In genomic region chr12:31119531-31120211, GRCh38 we compare ENCODE assay signal across 12 cellular contexts. TPM values are rescaled to one million over a fixed set of nuclear protein-coding genes. Genes with fewer than 3 reads are reported as not detected.
DNase-seq lines count a peak whose midpoint lies in the region; ATAC-seq and TF ChIP-seq lines count a peak whose summit lies in the region.
"Had no signal": no experiment of that assay in that cellular context is flagged by ENCODE, and none has a peak within 500 bp of the region (broad histone marks: within the 10 kb centered on the region; RNA-seq: fewer than 3 reads in every experiment).

No MANE protein-coding gene starts in this region.

- H3K4me1 ChIP-seq in left ventricle myocardium inferior (peaks cover 27% of the 10 kb centered on the region), transverse colon (peaks cover 5 to 33% (median 18%) of the 10 kb centered on the region in 4 donors)

- POLR2A ChIA-PET in activated CD4-positive, alpha-beta T cell treated with anti-CD3 and anti-CD28 coated beads for 36 hours (lab: Charles Lee) = no interaction called here
- POLR2A ChIA-PET in GM10248 (lab: Yijun Ruan, JAX) = no interaction called here

- no peaks in the 10 kb centered on the region for H3K9me3 Mint-ChIP-seq in activated naive CD8-positive, alpha-beta T cell treated with anti-CD3 and anti-CD28 coated beads, Interleukin-2, amount 50 U/mL, for 24 hours
- H3K9me3 Mint-ChIP-seq in activated CD4-positive, alpha-beta T cell treated with anti-CD3 and anti-CD28 coated beads for 36 hours (ENCODE audit: low read depth) = no peaks in the 10 kb centered on the region
- H3K9me3 Mint-ChIP-seq: stimulated activated naive CD8-positive, alpha-beta T cell treated with anti-CD3 and anti-CD28 coated beads, Interleukin-15, Interleukin-2, amounts not matched to agents 100 ng/mL and 50 ng/mL, for 24 hours had no signal

- CTCF ChIA-PET in activated CD4-positive, alpha-beta T cell treated with anti-CD3 and anti-CD28 coated beads for 36 hours (lab: Charles Lee) = interaction anchor here (0.7 kb wide), 1 partner anchor 96 kb away, joined by 3 read pairs; no protein-coding TSS in a partner anchor
- CTCF ChIA-PET in GM10248 (lab: Yijun Ruan, JAX) = no interaction called here

- no peak for TF ChIP-seq POLR2A in transverse colon (IDR thresholded peaks at IDR 0.05)

- H3K27ac ChIP-seq in left ventricle myocardium inferior (replicated peaks) (no peak overlapping the region), transverse colon (no peak overlapping the region)
- H3K27ac ChIP-seq: epithelial cell of prostate, HL-60 had no signal

- H3K27me3 ChIP-seq in left ventricle myocardium inferior (ENCODE audit: low read depth) = peaks cover 48% of the 10 kb centered on the region
- peaks cover 36% of the 10 kb centered on the region for H3K27me3 ChIP-seq in transverse colon

- ATAC-seq in left ventricle myocardium superior = no peak
- ATAC-seq in activated naive CD8-positive, alpha-beta T cell treated with anti-CD3 and anti-CD28 coated beads, Interleukin-2, amount 50 U/mL, for 24 hours = no peak
- no peak for ATAC-seq in activated CD4-positive, alpha-beta T cell treated with anti-CD3 and anti-CD28 coated beads for 36 hours

- peak overlapping the region; percentile 66 for H3K4me3 ChIP-seq in left ventricle myocardium inferior
- peak overlapping the region in 3 of 4 donors; percentile 2 to 59 (median 23) for H3K4me3 ChIP-seq in transverse colon

- H3K4me3 Mint-ChIP-seq in activated naive CD8-positive, alpha-beta T cell treated with anti-CD3 and anti-CD28 coated beads, Interleukin-2, amount 50 U/mL, for 24 hours = peak overlapping the region; percentile 21
- H3K4me3 Mint-ChIP-seq in activated CD4-positive, alpha-beta T cell treated with anti-CD3 and anti-CD28 coated beads for 36 hours = no peak overlapping the region

- no peak for DNase-seq in left ventricle myocardium inferior
- no peak for DNase-seq in left ventricle myocardium superior
- DNase-seq in activated naive CD8-positive, alpha-beta T cell treated with anti-CD3 and anti-CD28 coated beads, Interleukin-2, amount 50 U/mL, for 24 hours = no peak
- peak; percentile 68 for DNase-seq in mesenteric fat pad (ENCODE audit: low spot score)
- no peak for DNase-seq in transverse colon
- DNase-seq in activated CD4-positive, alpha-beta T cell treated with anti-CD3 and anti-CD28 coated beads for 36 hours = no peak
- no peak for DNase-seq in GM10248 (ENCODE audit: extremely low spot score)
- no peak for DNase-seq in DMS153 (lab: John Stamatoyannopoulos, UW)
- DNase-seq: activated CD4-positive, alpha-beta T cell treated with anti-CD3 and anti-CD28 coated beads, Interleukin-2, amount 50 U/mL, for 1 hour had no signal

- no peaks in the 10 kb centered on the region for H3K36me3 ChIP-seq in left ventricle myocardium inferior
- H3K36me3 ChIP-seq in transverse colon = no peaks in the 10 kb centered on the region

- intact Hi-C loops in left ventricle myocardium inferior (cut with micrococcal nuclease) (no loop called here), left ventricle myocardium superior (cut with micrococcal nuclease) (no loop called here), transverse colon (cut with DNase I; ENCODE audit: low total_unique reads) (no loop called here)
- intact Hi-C loops in activated CD4-positive, alpha-beta T cell treated with anti-CD3 and anti-CD28 coated beads for 36 hours (cut with DNase I, micrococcal nuclease) = loop anchor here (5.0 to 10.0 kb wide), 3 partner anchors 155 to 515 kb away; no protein-coding TSS in a partner anchor

- H3K27me3 Mint-ChIP-seq in activated naive CD8-positive, alpha-beta T cell treated with anti-CD3 and anti-CD28 coated beads, Interleukin-2, amount 50 U/mL, for 24 hours = peaks cover 19% of the 10 kb centered on the region
- H3K27me3 Mint-ChIP-seq in activated CD4-positive, alpha-beta T cell treated with anti-CD3 and anti-CD28 coated beads for 36 hours = peaks cover 10% of the 10 kb centered on the region

- peaks cover 7% of the 10 kb centered on the region for H3K4me1 Mint-ChIP-seq in activated naive CD8-positive, alpha-beta T cell treated with anti-CD3 and anti-CD28 coated beads, Interleukin-2, amount 50 U/mL, for 24 hours
- peaks cover 3% of the 10 kb centered on the region for H3K4me1 Mint-ChIP-seq in activated CD4-positive, alpha-beta T cell treated with anti-CD3 and anti-CD28 coated beads for 36 hours

- H3K9me3 ChIP-seq in left ventricle myocardium inferior (replicated peaks) (no peaks in the 10 kb centered on the region), transverse colon (no peaks in the 10 kb centered on the region)

- no peaks in the 10 kb centered on the region for H3K36me3 Mint-ChIP-seq in activated naive CD8-positive, alpha-beta T cell treated with anti-CD3 and anti-CD28 coated beads, Interleukin-2, amount 50 U/mL, for 24 hours (ENCODE audit: low read depth)
- H3K36me3 Mint-ChIP-seq in activated CD4-positive, alpha-beta T cell treated with anti-CD3 and anti-CD28 coated beads for 36 hours (ENCODE audit: low read depth) = no peaks in the 10 kb centered on the region

- in situ Hi-C loops in transverse colon (cut with MboI; ENCODE audit: low pct_ligation_motif_present in 1 of 4, low pct_unique_long_range_greater_than_20kb in 1 of 4, low sequenced_read_pairs in 3 of 4) = loop anchor here in 2 of 4 donors (25.0 kb wide), 1 partner anchor 118 kb away; no protein-coding TSS in a partner anchor

- H3K27ac Mint-ChIP-seq in activated naive CD8-positive, alpha-beta T cell treated with anti-CD3 and anti-CD28 coated beads, Interleukin-2, amount 50 U/mL, for 24 hours = no peak overlapping the region
- no peak overlapping the region for H3K27ac Mint-ChIP-seq in activated CD4-positive, alpha-beta T cell treated with anti-CD3 and anti-CD28 coated beads for 36 hours
- H3K27ac Mint-ChIP-seq: stimulated activated naive CD8-positive, alpha-beta T cell treated with anti-CD3 and anti-CD28 coated beads, Interleukin-15, Interleukin-2, amounts not matched to agents 100 ng/mL and 50 ng/mL, for 24 hours had no signal

- TF ChIP-seq EP300 in transverse colon (IDR thresholded peaks at IDR 0.05; ENCODE audit: low read depth) = no peak

- WGBS in transverse colon (ENCODE audit: low coverage in 1 of 2), 2 donors = 57% methylated on average over 26 of the region's 38 CpGs; no CpG with 5 or more reads in 1 of the 2 donors

- TF ChIP-seq CTCF in left ventricle myocardium inferior (IDR thresholded peaks at IDR 0.05; ENCODE audit: borderline replicate concordance) (no peak), transverse colon (IDR thresholded peaks at IDR 0.05) (no peak), GM10248 (IDR thresholded peaks at IDR 0.05; ENCODE audit: control extremely low read depth, extremely low read depth, low read depth, missing control alignments) (no peak)

RNA-seq across cellular contexts. Expression of gene DDX11, which starts 46.0 kb away (rescaled TPM):
- total RNA-seq in left ventricle myocardium inferior (5.1 TPM), left ventricle myocardium superior (5.0 TPM), mesenteric fat pad (28.3 TPM), transverse colon (100 to 1,000 TPM in 1 of 4 donors, 10 to 100 TPM in 3; 28.6 to 161 (median 46.5) TPM)
- 100 to 1,000 TPM in 1 of 2 experiments, 10 to 100 TPM in 1; 97.0 to 125 TPM for total RNA-seq in activated CD4-positive, alpha-beta T cell treated with anti-CD3 and anti-CD28 coated beads for 36 hours

Comparison
In these comparisons a context has a peak if more than half of its experiments do, and no peak if none do; other contexts are left out.
1. intact Hi-C loops: an anchor here in activated CD4-positive, alpha-beta T cell treated with anti-CD3 and anti-CD28 coated beads for 36 hours (5.0 to 10.0 kb wide); none called in left ventricle myocardium inferior, left ventricle myocardium superior and transverse colon.